Comparison of ENCODE assay signal across 23 cellular contexts in genomic region chr1:150225546-150225945, GRCh38. TPM values are rescaled to one million over a fixed set of nuclear protein-coding genes. Genes with fewer than 3 reads are reported as not detected.
"Had no signal": no experiment of that assay in that cellular context is flagged by ENCODE, and none has a peak within 500 bp of the region (broad histone marks: within the 10 kb centered on the region; RNA-seq: fewer than 3 reads in every experiment).

No MANE protein-coding gene starts in this region.

- ATAC-seq: natural killer cell; stimulated activated naive CD8-positive, alpha-beta T cell treated with anti-CD3 and anti-CD28 coated beads, Interleukin-15, amount 100 ng/mL, for 72 hours; upper lobe of right lung had no signal

- H3K27me3 Mint-ChIP-seq: dendritic cell treated with granulocyte-macrophage colony-stimulating factor and Interleukin-4, amounts not matched to agents 40 ng/mL and 50 ng/mL, for 4 days; stimulated activated naive CD8-positive, alpha-beta T cell treated with anti-CD3 and anti-CD28 coated beads, Interleukin-15, amount 100 ng/mL, for 72 hours had no signal

- DNase-seq: endodermal cell; foreskin melanocyte; head of caudate nucleus; hippocampal formation; kidney glomerular epithelial cell; mucosa of descending colon; natural killer cell; nucleus accumbens; ovary; sigmoid colon; stimulated activated CD4-positive, alpha-beta T cell treated with anti-CD3 and anti-CD28 coated beads, Interleukin-2, amount 100 ng/mL, for 24 hours; stimulated activated naive CD8-positive, alpha-beta T cell treated with anti-CD3 and anti-CD28 coated beads, Interleukin-15, amount 100 ng/mL, for 72 hours; testis; upper lobe of right lung had no signal

- H3K4me3 Mint-ChIP-seq: dendritic cell treated with granulocyte-macrophage colony-stimulating factor and Interleukin-4, amounts not matched to agents 40 ng/mL and 50 ng/mL, for 4 days; endodermal cell; natural killer cell; neural crest cell; stimulated activated naive CD8-positive, alpha-beta T cell treated with anti-CD3 and anti-CD28 coated beads, Interleukin-15, amount 100 ng/mL, for 72 hours had no signal

- H3K9me3 Mint-ChIP-seq: dendritic cell treated with granulocyte-macrophage colony-stimulating factor and Interleukin-4, amounts not matched to agents 40 ng/mL and 50 ng/mL, for 4 days; endodermal cell; natural killer cell; neural crest cell; stimulated activated naive CD8-positive, alpha-beta T cell treated with anti-CD3 and anti-CD28 coated beads, Interleukin-15, amount 100 ng/mL, for 72 hours had no signal

- H3K4me1 Mint-ChIP-seq: endodermal cell, neural crest cell had no signal

- H3K27ac Mint-ChIP-seq: dendritic cell treated with granulocyte-macrophage colony-stimulating factor and Interleukin-4, amounts not matched to agents 40 ng/mL and 50 ng/mL, for 4 days; endodermal cell had no signal

- H3K9me3 ChIP-seq: mucosa of descending colon, ovary, right atrium auricular region, sigmoid colon, testis, tibial nerve, upper lobe of right lung, vagina had no signal

RNA-seq across cellular contexts. Expression of gene CA14, which starts 32.0 kb away (rescaled TPM):
- total RNA-seq: lung microvascular endothelial cell, mesenteric fat pad, natural killer cell, posterior vena cava, subcutaneous adipose tissue, vagina had no signal
